11 cellular contexts compared by ENCODE assay signal in genomic region chr18:10035306-10035991, GRCh38.
DNase-seq lines count a peak whose midpoint lies in the region; ATAC-seq and TF ChIP-seq lines count a peak whose summit lies in the region.
"Had no signal": no experiment of that assay in that cellular context is flagged by ENCODE, and none has a peak within 500 bp of the region (broad histone marks: within the 10 kb centered on the region; RNA-seq: fewer than 3 reads in every experiment).

No MANE protein-coding gene starts in this region.

- H3K27ac Mint-ChIP-seq in naive thymus-derived CD4-positive, alpha-beta T cell = no peak overlapping the region
- H3K27ac Mint-ChIP-seq: activated T-cell treated with anti-CD3 and anti-CD28 coated beads, Interleukin-2, amount 50 U/mL, for 24 hours had no signal

- peaks cover 22 to 50% (median 24%) of the 10 kb centered on the region in 5 donors for H3K27me3 Mint-ChIP-seq in naive thymus-derived CD4-positive, alpha-beta T cell

- no peaks in the 10 kb centered on the region for H3K27me3 ChIP-seq in thyroid gland
- H3K27me3 ChIP-seq in naive thymus-derived CD4-positive, alpha-beta T cell (ENCODE audit: control insufficient read depth in 2 of 2, insufficient read depth in 2 of 2, low read length in 2 of 2) = no peaks in the 10 kb centered on the region

- no peak overlapping the region for H3K27ac ChIP-seq in thyroid gland
- no peak overlapping the region for H3K27ac ChIP-seq in naive thymus-derived CD4-positive, alpha-beta T cell (ENCODE audit: low read depth, low read length)
- H3K27ac ChIP-seq: WERI-Rb-1 had no signal

- H3K4me1 ChIP-seq in thyroid gland = peaks cover 6 to 14% of the 10 kb centered on the region in 2 donors
- no peaks in the 10 kb centered on the region for H3K4me1 ChIP-seq in naive thymus-derived CD4-positive, alpha-beta T cell (ENCODE audit: control insufficient read depth in 2 of 2, insufficient read depth in 2 of 2, low read length in 2 of 2)

- POLR2A ChIA-PET in naive thymus-derived CD4-positive, alpha-beta T cell (lab: Charles Lee) = no interaction called here

- H3K36me3 Mint-ChIP-seq in naive thymus-derived CD4-positive, alpha-beta T cell = peaks cover 0 to 4% (median 0%) of the 10 kb centered on the region in 5 donors

- 36 to 47% methylated on average over 11 of the region's 11 CpGs for WGBS in thyroid gland, 2 donors

- peak; percentile 26 for DNase-seq in ELR (ENCODE audit: low read depth)
- peak; percentile 92 for DNase-seq in RPMI7951 (ENCODE audit: low read depth)
- peak; percentile 24 for DNase-seq in iPS-NIHi11 (ENCODE audit: low spot score)
- peak; percentile 76 to 79 for DNase-seq in thyroid gland
- no peak for DNase-seq in naive thymus-derived CD4-positive, alpha-beta T cell
- no peak for DNase-seq in amygdala (lab: John Stamatoyannopoulos, UW)
- DNase-seq in GOT3 (lab: John Stamatoyannopoulos, UW) = no peak
- DNase-seq: activated T-cell treated with anti-CD3 and anti-CD28 coated beads, Interleukin-2, amount 50 U/mL, for 24 hours; NCI-H1436 had no signal

- no peak for ATAC-seq in naive thymus-derived CD4-positive, alpha-beta T cell
- ATAC-seq: Panc1 had no signal

- H3K36me3 ChIP-seq in thyroid gland = no peaks in the 10 kb centered on the region
- no peaks in the 10 kb centered on the region for H3K36me3 ChIP-seq in naive thymus-derived CD4-positive, alpha-beta T cell (ENCODE audit: control insufficient read depth in 2 of 3, insufficient read depth in 3 of 3, low read length in 3 of 3)
- H3K36me3 ChIP-seq: WERI-Rb-1 had no signal

- peaks cover 0 to 10% (median 6%) of the 10 kb centered on the region in 7 donors for H3K4me1 Mint-ChIP-seq in naive thymus-derived CD4-positive, alpha-beta T cell

- no peak overlapping the region for H3K4me3 Mint-ChIP-seq in naive thymus-derived CD4-positive, alpha-beta T cell
- H3K4me3 Mint-ChIP-seq: activated T-cell treated with anti-CD3 and anti-CD28 coated beads, Interleukin-2, amount 50 U/mL, for 24 hours had no signal

- intact Hi-C loops in thyroid gland (cut with DNase I) = no loop called here
- intact Hi-C loops in naive thymus-derived CD4-positive, alpha-beta T cell (cut with micrococcal nuclease) = no loop called here

- CTCF ChIA-PET in naive thymus-derived CD4-positive, alpha-beta T cell (lab: Charles Lee) = no interaction called here

- H3K9me3 Mint-ChIP-seq in naive thymus-derived CD4-positive, alpha-beta T cell = peaks cover 0 to 3% (median 0%) of the 10 kb centered on the region in 11 donors
- H3K9me3 Mint-ChIP-seq: activated T-cell treated with anti-CD3 and anti-CD28 coated beads, Interleukin-2, amount 50 U/mL, for 24 hours had no signal

- no peak overlapping the region for H3K4me3 ChIP-seq in thyroid gland (replicated peaks in 1 of 3)
- H3K4me3 ChIP-seq in naive thymus-derived CD4-positive, alpha-beta T cell (ENCODE audit: low read length) = no peak overlapping the region

- TF ChIP-seq CTCF in thyroid gland (IDR thresholded peaks at IDR 0.05) = no peak

- TF ChIP-seq POLR2A in thyroid gland (IDR thresholded peaks at IDR 0.05) = no peak

- H3K9me3 ChIP-seq in thyroid gland = no peaks in the 10 kb centered on the region
- no peaks in the 10 kb centered on the region for H3K9me3 ChIP-seq in naive thymus-derived CD4-positive, alpha-beta T cell (ENCODE audit: control insufficient read depth in 2 of 3, low read length in 3 of 3)

Comparison
In these comparisons a context has a peak if more than half of its experiments do, and no peak if none do; other contexts are left out.
1. DNase-seq: peak in ELR (single experiment), RPMI7951 (single experiment), iPS-NIHi11 (single experiment) and thyroid gland (2 of 2); none in naive thymus-derived CD4-positive, alpha-beta T cell (0 of 9), amygdala (0 of 56) and GOT3 (single experiment).